ENCODE assay signal across 8 cellular contexts in the genomic region with DNA sequence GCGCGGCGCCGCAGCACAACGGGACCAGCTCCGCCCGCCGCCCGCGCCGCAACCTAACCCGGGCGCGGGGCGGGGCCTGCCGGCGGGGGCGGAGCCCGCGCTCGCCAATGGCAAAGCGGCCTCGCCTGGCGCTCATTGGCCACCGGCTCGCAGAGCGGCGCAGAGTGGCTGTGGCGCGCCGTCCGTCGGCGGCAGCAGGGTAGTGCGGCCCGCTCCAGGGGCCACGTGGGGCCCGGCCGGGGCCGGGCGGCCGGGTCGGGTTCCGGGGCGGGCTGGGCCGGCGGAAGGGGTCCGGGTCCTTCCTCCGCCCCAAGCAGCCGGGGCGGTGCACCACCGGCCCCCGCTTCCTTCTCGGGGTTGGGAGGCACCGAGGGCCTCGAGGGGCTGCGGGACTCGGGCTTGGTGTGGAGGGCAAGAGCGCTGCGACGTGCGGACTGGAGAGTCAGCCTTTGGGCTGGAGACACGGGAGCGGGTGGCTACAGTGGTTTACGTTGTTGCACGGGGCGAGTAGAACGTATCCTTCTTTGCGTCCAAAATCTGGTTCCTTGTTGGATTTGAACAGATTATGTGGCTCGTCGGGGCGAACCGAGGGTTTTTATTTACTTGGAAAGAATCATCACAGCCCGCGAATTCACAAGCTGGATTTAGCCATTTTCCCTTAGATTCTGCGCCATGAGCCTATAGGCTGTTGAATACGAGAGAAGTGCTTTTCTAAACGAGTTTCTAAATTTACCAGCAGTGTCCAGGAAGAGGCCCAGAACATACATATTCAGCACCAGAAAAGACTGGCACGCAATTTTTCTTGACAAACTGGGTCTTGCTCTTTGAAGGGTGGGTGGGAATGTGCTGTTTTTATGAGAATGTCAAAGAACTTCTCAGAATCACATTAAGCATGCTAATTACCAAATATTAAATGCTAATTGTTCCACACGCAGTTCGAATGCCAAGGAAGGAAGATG. TPM values are rescaled to one million over a fixed set of nuclear protein-coding genes. Genes with fewer than 3 reads are reported as not detected.
DNase-seq lines count a peak whose midpoint lies in the region; ATAC-seq, FAIRE-seq and TF ChIP-seq lines count a peak whose summit lies in the region.

A gene (minus strand): TSS at position 29 of the 959 bp plus-strand sequence. CDS start 75 bp downstream, outside the sequence.

- H3K4me3 ChIP-seq in heart right ventricle (peak within 1 kb of the TSS; percentile 59 to 99 (median 95)), upper lobe of left lung (peak within 1 kb of the TSS; percentile 74 to 98 (median 92))

- ATAC-seq in HG02840 (IDR thresholded peaks at IDR 0.05; ENCODE audit: low FRiP score, unreplicated experiment), result peak; percentile 82
- ATAC-seq in heart right ventricle, result peak; percentile 99 to 100 (median 99)
- ATAC-seq in upper lobe of left lung (ENCODE audit: low FRiP score in 2 of 2), result peak; percentile 97 to 99

- H3K9me3 ChIP-seq in heart right ventricle (peaks cover 0 to 4% (median 0%) of the 10 kb centered on the region in 11 donors), upper lobe of left lung (no peaks in the 10 kb centered on the region)

- peak; percentile 98 for DNase-seq in GM12891 (ENCODE audit: insufficient read length, low spot score)
- peak; percentile 58 for DNase-seq in NCI-H1436 treated with DMSO at 0.1 percent for 48 hours (lab: John Stamatoyannopoulos, UW)
- peak; percentile 83 for DNase-seq in amniotic epithelial cell (ENCODE audit: low read depth)
- peak; percentile 87 to 93 for DNase-seq in heart right ventricle
- peak; percentile 97 for DNase-seq in posterior vena cava (ENCODE audit: low spot score)
- peak; percentile 93 to 99 for DNase-seq in upper lobe of left lung

- 0 to 1% methylated on average over 80 to 81 of the region's 81 CpGs for WGBS in heart right ventricle, 2 donors
- WGBS in upper lobe of left lung, 2 donors, result 1% methylated on average over 12 to 54 of the region's 81 CpGs

- no peaks in the 10 kb centered on the region for H3K27me3 ChIP-seq in heart right ventricle
- H3K27me3 ChIP-seq in upper lobe of left lung, result no peaks in the 10 kb centered on the region

- TF ChIP-seq CTCF in heart right ventricle (IDR thresholded peaks at IDR 0.05) (peak; percentile 17 to 80 (median 53)), upper lobe of left lung (IDR thresholded peaks at IDR 0.05) (peak; percentile 66 to 94 (median 90))

- TF ChIP-seq EP300 in upper lobe of left lung (IDR thresholded peaks at IDR 0.05), result no peak

- H3K36me3 ChIP-seq in heart right ventricle (peaks cover 0 to 57% (median 14%) of the 10 kb centered on the region in 9 donors), upper lobe of left lung (peaks cover 10 to 47% (median 29%) of the 10 kb centered on the region in 4 donors)

- peak within 1 kb of the TSS in 9 of 10 donors; percentile 63 to 88 (median 79) for H3K27ac ChIP-seq in heart right ventricle
- peak within 1 kb of the TSS; percentile 45 to 74 (median 68) for H3K27ac ChIP-seq in upper lobe of left lung

- H3K4me1 ChIP-seq in heart right ventricle, result peaks cover 8 to 32% (median 22%) of the 10 kb centered on the region in 9 donors
- H3K4me1 ChIP-seq in upper lobe of left lung, result peaks cover 17 to 26% (median 20%) of the 10 kb centered on the region in 4 donors

- FAIRE-seq in GM12891 (lab: Jason Lieb, UNC), result peak; percentile 98

- intact Hi-C loops in T-helper 1 cell treated with Interleukin-12 subunit alpha and Interleukin-12 subunit beta and Interleukin-4 antibody, amounts not matched to agents 30 ng/mL and 1 ng/mL, for 36 hours (cut with micrococcal nuclease), result loop anchor here (1.0 to 2.0 kb wide), 7 partner anchors 23 to 847 kb away; a partner anchor contains a TSS
- intact Hi-C loops in heart right ventricle (cut with DNase I), result loop anchor here in 1 of 10 donors (10.0 kb wide), 1 partner anchor 665 kb away; no protein-coding TSS in a partner anchor
- intact Hi-C loops in posterior vena cava (cut with DNase I), result no loop called here

- TF ChIP-seq POLR2A in GM12891 (IDR thresholded peaks at IDR 0.05; ENCODE audit: low read depth, low read length) (peak; percentile 82), upper lobe of left lung (IDR thresholded peaks at IDR 0.05) (peak in 2 of 4 donors; percentile 64 to 75)

TF ChIP-seq in GM12891, 5 proteins besides CTCF, POLR2A, EP300 and RAD21:
- peak; percentile 54; the same call in 1 of the 2 replicates for TF ChIP-seq TAF1 (IDR thresholded peaks at IDR 0.05; ENCODE audit: low read depth, low read length)
- TF ChIP-seq SPI1 (IDR thresholded peaks at IDR 0.05; ENCODE audit: low read depth, low read length), result no peak
- peak; percentile 58; the same call in 1 of the 2 replicates for TF ChIP-seq POU2F2 (IDR thresholded peaks at IDR 0.05; ENCODE audit: low read depth, low read length)
- no peak for TF ChIP-seq PAX5 (IDR thresholded peaks at IDR 0.05; ENCODE audit: insufficient read depth, low read length, severe bottlenecking)
- peak; percentile 2; the same call in 1 of the 2 replicates for TF ChIP-seq POLR2AphosphoS5 (IDR thresholded peaks at IDR 0.05; ENCODE audit: low read depth, low read length)
TF ChIP-seq in GM12891: peak in this region for 3.

RNA-seq across cellular contexts. Expression of the gene that starts here (rescaled TPM):
- 133 TPM for polyA plus RNA-seq in GM12891 (2012; ENCODE audit: low read depth, missing spikeins)
- total RNA-seq in T-helper 1 cell treated with Interleukin-12 subunit alpha and Interleukin-12 subunit beta and Interleukin-4 antibody, amounts not matched to agents 30 ng/mL and 1 ng/mL, for 36 hours, result 124 and 129 TPM in 2 replicates
- total RNA-seq in heart right ventricle (10 to 100 TPM; 35.4 to 80.6 (median 49.8) TPM), posterior vena cava (10 to 100 TPM; 74.2 to 76.6 TPM), upper lobe of left lung (10 to 100 TPM in 5 of 6 donors, 1 to 10 TPM in 1; 7.3 to 72.9 (median 50.2) TPM)
- polyA plus RNA-seq in heart right ventricle, result 100 to 1,000 TPM in 1 of 2 donors, 10 to 100 TPM in 1; 88.4 to 158 TPM

Comparison
In these comparisons a context has a peak if more than half of its experiments do, and no peak if none do; other contexts are left out.
1. Peak in every context shown above with its lines: DNase-seq, ATAC-seq, H3K4me3 ChIP-seq and H3K27ac ChIP-seq.